ENCODE assay signal across 9 cellular contexts in the genomic region with DNA sequence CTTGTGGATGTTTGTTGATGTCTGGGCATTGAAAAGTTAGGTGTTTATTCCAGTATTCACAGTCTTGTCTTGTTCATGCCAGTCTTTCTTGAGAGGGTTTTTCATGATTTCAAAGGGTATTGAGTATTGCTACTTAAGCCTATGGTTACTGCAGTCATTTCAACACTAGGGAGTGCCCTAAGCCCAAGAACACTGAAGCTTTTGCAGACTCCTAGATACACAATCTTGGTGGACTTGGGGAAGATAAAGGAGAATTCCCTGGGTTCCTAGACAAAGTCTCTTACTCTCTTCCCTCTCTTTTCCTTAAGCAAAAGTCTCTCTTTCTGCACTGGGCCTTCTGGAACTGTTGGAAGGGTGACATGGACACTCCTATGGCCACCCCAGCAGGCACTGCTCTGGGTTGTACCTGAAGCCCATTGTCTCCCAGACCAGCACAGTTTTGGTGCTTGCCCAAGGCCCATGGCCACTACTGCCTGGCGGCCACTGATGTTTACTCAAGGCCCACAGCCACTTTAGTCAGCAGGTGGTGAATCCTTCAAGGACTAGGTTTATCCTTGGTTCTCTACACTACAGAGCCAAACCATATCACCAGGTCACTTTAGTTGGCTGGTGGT. TPM values are rescaled to one million over a fixed set of nuclear protein-coding genes. Genes with fewer than 3 reads are reported as not detected.
DNase-seq lines count a peak whose midpoint lies in the region; ATAC-seq and TF ChIP-seq lines count a peak whose summit lies in the region.
"Had no signal": no experiment of that assay in that cellular context is flagged by ENCODE, and none has a peak within 500 bp of the region (broad histone marks: within the 10 kb centered on the region; RNA-seq: fewer than 3 reads in every experiment).

No MANE protein-coding gene starts in this region.

- CTCF ChIA-PET in CD8-positive, alpha-beta T cell (lab: Charles Lee), result no interaction called here

- no peak overlapping the region for H3K4me3 Mint-ChIP-seq in CD8-positive, alpha-beta T cell

- H3K4me1 ChIP-seq in uterus, result no peaks in the 10 kb centered on the region
- H3K4me1 ChIP-seq in CD8-positive, alpha-beta T cell (ENCODE audit: insufficient read depth, low read length), result no peaks in the 10 kb centered on the region
- H3K4me1 ChIP-seq: SJSA1 had no signal

- POLR2A ChIA-PET in CD8-positive, alpha-beta T cell (lab: Charles Lee), result no interaction called here

- no peaks in the 10 kb centered on the region for H3K27me3 ChIP-seq in uterus
- no peaks in the 10 kb centered on the region for H3K27me3 ChIP-seq in CD8-positive, alpha-beta T cell (ENCODE audit: insufficient read depth, low read length)
- H3K27me3 ChIP-seq: SJSA1 had no signal

- H3K4me3 ChIP-seq in NB4 (ENCODE audit: low read depth, low read length) (no peak overlapping the region), uterus (no peak overlapping the region)
- H3K4me3 ChIP-seq in CD8-positive, alpha-beta T cell (ENCODE audit: low read depth, low read length), result no peak overlapping the region
- H3K4me3 ChIP-seq: SJSA1 had no signal

- no peaks in the 10 kb centered on the region for H3K36me3 ChIP-seq in uterus
- no peaks in the 10 kb centered on the region for H3K36me3 ChIP-seq in CD8-positive, alpha-beta T cell (ENCODE audit: insufficient read depth, low read length)
- H3K36me3 ChIP-seq: SJSA1 had no signal

- intact Hi-C loops in uterus (cut with DNase I; ENCODE audit: low total_unique reads), result no loop called here
- intact Hi-C loops in CD8-positive, alpha-beta T cell (cut with DNase I, micrococcal nuclease), result no loop called here

- TF ChIP-seq CTCF in NB4 (IDR thresholded peaks at IDR 0.05; ENCODE audit: low read depth, low read length) (peak; percentile 56), uterus (IDR thresholded peaks at IDR 0.05) (no peak)
- TF ChIP-seq CTCF in CD8-positive, alpha-beta T cell (IDR thresholded peaks at IDR 0.05), result no peak

- no peak overlapping the region for H3K27ac ChIP-seq in uterus
- no peak overlapping the region for H3K27ac ChIP-seq in CD8-positive, alpha-beta T cell (ENCODE audit: low read depth, low read length)
- H3K27ac ChIP-seq: SJSA1 had no signal

- peaks cover 25% of the 10 kb centered on the region for H3K9me3 Mint-ChIP-seq in CD8-positive, alpha-beta T cell

- TF ChIP-seq POLR2A in NB4 (IDR thresholded peaks at IDR 0.05; ENCODE audit: extremely low read depth, insufficient read length), result no peak
- no peak for TF ChIP-seq POLR2A in uterus (IDR thresholded peaks at IDR 0.05)

- H3K36me3 Mint-ChIP-seq in CD8-positive, alpha-beta T cell, result no peaks in the 10 kb centered on the region

- peak; percentile 20 for DNase-seq in GM04503 (ENCODE audit: low read depth)
- peak; percentile 63 for DNase-seq in NB4 (ENCODE audit: low read depth)
- DNase-seq in GM19240 (ENCODE audit: insufficient read length, low spot score), result no peak
- DNase-seq in uterus, result no peak
- DNase-seq in CD8-positive, alpha-beta T cell, result no peak

- ATAC-seq in GM21619 (IDR thresholded peaks at IDR 0.05; ENCODE audit: unreplicated experiment) (peak; percentile 81), esophagus mucosa (peak; percentile 78), HG03135 (IDR thresholded peaks at IDR 0.05; ENCODE audit: unreplicated experiment) (no peak)
- no peak for ATAC-seq in CD8-positive, alpha-beta T cell

- H3K27ac Mint-ChIP-seq in CD8-positive, alpha-beta T cell, result no peak overlapping the region

- peaks cover 15% of the 10 kb centered on the region for H3K27me3 Mint-ChIP-seq in CD8-positive, alpha-beta T cell (ENCODE audit: low read depth)

- no peaks in the 10 kb centered on the region for H3K9me3 ChIP-seq in uterus
- H3K9me3 ChIP-seq in CD8-positive, alpha-beta T cell (ENCODE audit: low read length), result no peaks in the 10 kb centered on the region
- H3K9me3 ChIP-seq: SJSA1 had no signal

- H3K4me1 Mint-ChIP-seq in CD8-positive, alpha-beta T cell (ENCODE audit: low read depth), result no peaks in the 10 kb centered on the region

RNA-seq across cellular contexts. Expression of gene SAMD9, which starts 24.9 kb away (rescaled TPM):
- 50.9 TPM for total RNA-seq in esophagus mucosa
- 10 to 100 TPM; 11.6 to 26.5 (median 14.2) TPM for total RNA-seq in uterus
- 10 to 100 TPM; 23.5 to 23.8 TPM for total RNA-seq in CD8-positive, alpha-beta T cell

RNA-seq across cellular contexts. Expression of gene SAMD9L, which starts 55.3 kb away (rescaled TPM):
- 4.6 TPM for total RNA-seq in esophagus mucosa
- 10 to 100 TPM in 3 of 4 donors, 1 to 10 TPM in 1; 5.6 to 30.0 (median 16.0) TPM for total RNA-seq in uterus
- 1 to 10 TPM; 4.2 to 6.8 TPM for total RNA-seq in CD8-positive, alpha-beta T cell

Comparison
In these comparisons a context has a peak if more than half of its experiments do, and no peak if none do; other contexts are left out.
1. DNase-seq: peak in GM04503 (single experiment) and NB4 (single experiment); none in GM19240 (single experiment), uterus (0 of 2) and CD8-positive, alpha-beta T cell (0 of 7).
2. ATAC-seq: peak in GM21619 (single experiment) and esophagus mucosa (single experiment); none in HG03135 (single experiment) and CD8-positive, alpha-beta T cell (single experiment).